In genomic region chr1:246413430-246413829, GRCh38 we compare ENCODE assay signal across 1 cellular context.
A peak's percentile ranks its signal among the peaks of the same experiment; 100 is the strongest.
TF ChIP-seq lines count a peak whose summit lies in the region.

No MANE protein-coding gene starts in this region.

TF ChIP-seq in K562, 482 proteins besides CTCF, POLR2A, EP300 and RAD21 (continued from another document and continues in another):
- no peak for TF ChIP-seq ARID4B (CRISPR knock-in tag; IDR thresholded peaks at IDR 0.05)
- TF ChIP-seq EP400 (IDR thresholded peaks at IDR 0.05) = no peak
- TF ChIP-seq GABPB1 (CRISPR knock-in tag; IDR thresholded peaks at IDR 0.05) = peak; percentile 53; the same call in 1 of the 2 replicates
- no peak for TF ChIP-seq PBX2 (CRISPR knock-in tag; IDR thresholded peaks at IDR 0.05; ENCODE audit: low read depth)
- no peak for TF ChIP-seq PBX2 (tag; conservative IDR thresholded peaks at IDR 0.05; ENCODE audit: low read depth)
- no peak for TF ChIP-seq ZFP36 (IDR thresholded peaks at IDR 0.05; ENCODE audit: low read depth, low read length, partially characterized antibody)
- no peak for TF ChIP-seq RCOR1 (IDR thresholded peaks at IDR 0.05; ENCODE audit: borderline replicate concordance in 1 of 2, low read depth in 2 of 2, low read length in 2 of 2)
- TF ChIP-seq NR4A1 (CRISPR knock-in tag; IDR thresholded peaks at IDR 0.05) = no peak
- no peak for TF ChIP-seq NR4A1 (tag; IDR thresholded peaks at IDR 0.05)
- TF ChIP-seq MCM5 (IDR thresholded peaks at IDR 0.05; ENCODE audit: low read depth) = no peak
- no peak for TF ChIP-seq NR2F6 (CRISPR knock-in tag; IDR thresholded peaks at IDR 0.05)
- no peak for TF ChIP-seq ZNF699 (CRISPR knock-in tag; IDR thresholded peaks at IDR 0.05; ENCODE audit: insufficient replicate concordance)
- peak; percentile 27; the same call in 1 of the 2 replicates for TF ChIP-seq TAL1 (IDR thresholded peaks at IDR 0.05)
- no peak for TF ChIP-seq ZNF146 (CRISPR knock-in tag; IDR thresholded peaks at IDR 0.05; ENCODE audit: unreplicated experiment)
- TF ChIP-seq CBFA2T2 (conservative IDR thresholded peaks at IDR 0.05) = no peak
- TF ChIP-seq EWSR1 (IDR thresholded peaks at IDR 0.05; ENCODE audit: borderline replicate concordance, low read depth, partially characterized antibody) = no peak
- peak in 1 of 2 experiments; percentile 55; a peak in 1 of 3 replicates for TF ChIP-seq CBX3 (IDR thresholded peaks at IDR 0.05; ENCODE audit: borderline replicate concordance in 1 of 2, low read length in 2 of 2)
- no peak for TF ChIP-seq ZNF695 (CRISPR knock-in tag; IDR thresholded peaks at IDR 0.05)
- peak; percentile 44; the same call in 1 of the 2 replicates for TF ChIP-seq FOXM1 (IDR thresholded peaks at IDR 0.05; ENCODE audit: low read depth)
- no peak for TF ChIP-seq FOXM1 (CRISPR knock-in tag; IDR thresholded peaks at IDR 0.05; ENCODE audit: low read depth)
- no peak for TF ChIP-seq MYBL2 (IDR thresholded peaks at IDR 0.05; ENCODE audit: low read depth)
- TF ChIP-seq MYBL2 (CRISPR knock-in tag; IDR thresholded peaks at IDR 0.05; ENCODE audit: borderline replicate concordance) = no peak
- TF ChIP-seq ZC3H11A (IDR thresholded peaks at IDR 0.05; ENCODE audit: low read depth, low read length) = no peak
- TF ChIP-seq HMGXB4 (CRISPR knock-in tag; IDR thresholded peaks at IDR 0.05) = no peak
- no peak for TF ChIP-seq FOXP4 (CRISPR knock-in tag; IDR thresholded peaks at IDR 0.05; ENCODE audit: borderline replicate concordance)
- no peak for TF ChIP-seq ZNF282 (CRISPR knock-in tag; IDR thresholded peaks at IDR 0.05)
- TF ChIP-seq KAT2B (IDR thresholded peaks at IDR 0.05; ENCODE audit: low read depth, low read length) = no peak
- TF ChIP-seq HINFP (tag; conservative IDR thresholded peaks at IDR 0.05; ENCODE audit: low read depth) = no peak
- no peak for TF ChIP-seq MTA1 (IDR thresholded peaks at IDR 0.05; ENCODE audit: borderline replicate concordance)
- no peak for TF ChIP-seq NR0B1 (IDR thresholded peaks at IDR 0.05; ENCODE audit: partially characterized antibody)
- no peak for TF ChIP-seq TAF15 (IDR thresholded peaks at IDR 0.05; ENCODE audit: low read depth, low read length)
- TF ChIP-seq STAT5B (CRISPR knock-in tag; IDR thresholded peaks at IDR 0.05) = no peak
- peak; percentile 55; the same call in 1 of the 2 replicates for TF ChIP-seq CBFA2T3 (IDR thresholded peaks at IDR 0.05)
- TF ChIP-seq MCM3 (IDR thresholded peaks at IDR 0.05) = no peak
- no peak for TF ChIP-seq PRMT5 (CRISPR knock-in tag; IDR thresholded peaks at IDR 0.05)
- no peak for TF ChIP-seq RBM39 (optimal IDR thresholded peaks at IDR 0.05; ENCODE audit: low read depth, low read length)
- no peak for TF ChIP-seq NCOR1 (IDR thresholded peaks at IDR 0.05)
- no peak for TF ChIP-seq ZBTB5 (IDR thresholded peaks at IDR 0.05)
- TF ChIP-seq FOXJ2 (tag; IDR thresholded peaks at IDR 0.05) = no peak
- 0 out of 2 replicates have a peak, but pooled peaks have one; percentile 31 for TF ChIP-seq DPF2 (IDR thresholded peaks at IDR 0.05)
- TF ChIP-seq HMG20A (CRISPR knock-in tag; conservative IDR thresholded peaks at IDR 0.05) = no peak
- 0 out of 2 replicates have a peak, but pooled peaks have one; percentile 49 for TF ChIP-seq CBX5 (IDR thresholded peaks at IDR 0.05; ENCODE audit: borderline replicate concordance, low read depth)
- TF ChIP-seq ESRRB (CRISPR knock-in tag; IDR thresholded peaks at IDR 0.05; ENCODE audit: borderline replicate concordance) = no peak
- TF ChIP-seq NFRKB (IDR thresholded peaks at IDR 0.05; ENCODE audit: low read depth) = no peak
- no peak for TF ChIP-seq ESRRA (IDR thresholded peaks at IDR 0.05; ENCODE audit: borderline replicate concordance, low read depth)
- TF ChIP-seq LCOR (CRISPR knock-in tag; IDR thresholded peaks at IDR 0.05) = no peak
- TF ChIP-seq BCL6 (CRISPR knock-in tag; IDR thresholded peaks at IDR 0.05) = no peak
- TF ChIP-seq HMG20B (CRISPR knock-in tag; IDR thresholded peaks at IDR 0.05) = no peak
- TF ChIP-seq KLF10 (CRISPR knock-in tag; IDR thresholded peaks at IDR 0.05) = no peak
- peak; percentile 46 to 54; a peak in 2 of 4 replicates for TF ChIP-seq TRIM24 (IDR thresholded peaks at IDR 0.05)
- TF ChIP-seq LEF1 (IDR thresholded peaks at IDR 0.05) = no peak
- TF ChIP-seq PHF20 (IDR thresholded peaks at IDR 0.05; ENCODE audit: partially characterized antibody) = no peak
- TF ChIP-seq MYC (IDR thresholded peaks at IDR 0.05; ENCODE audit: low read depth, low read length) = 0 out of 2 replicates have a peak, but pooled peaks have one; percentile 33
- no peak for TF ChIP-seq MYC (CRISPR knock-in tag; IDR thresholded peaks at IDR 0.05; ENCODE audit: borderline replicate concordance, low read depth)
- TF ChIP-seq ARID1B (IDR thresholded peaks at IDR 0.05) = peak; percentile 38
- no peak for TF ChIP-seq FOXO4 (CRISPR knock-in tag; IDR thresholded peaks at IDR 0.05)
